In the genomic region with DNA sequence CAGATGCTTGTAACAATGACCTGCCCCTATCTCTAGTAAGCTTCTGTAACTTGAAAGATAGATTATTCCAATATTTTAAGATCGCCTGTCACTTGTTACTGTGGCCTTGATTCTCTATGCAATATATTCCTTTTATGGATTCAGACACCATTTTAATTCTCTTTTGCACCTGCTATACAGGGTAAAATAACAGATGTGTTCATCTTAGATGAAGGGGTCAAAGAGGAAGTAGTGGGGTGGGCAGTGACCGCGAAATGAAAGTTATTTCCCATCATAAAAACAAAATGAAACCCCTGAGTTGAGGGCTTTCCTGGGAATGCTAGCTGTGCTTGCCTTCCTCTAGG, we compare ENCODE assay signal across 9 cellular contexts.
A peak's percentile ranks its signal among the peaks of the same experiment; 100 is the strongest.
DNase-seq lines count a peak whose midpoint lies in the region; ATAC-seq, FAIRE-seq and TF ChIP-seq lines count a peak whose summit lies in the region.
"Had no signal": no experiment of that assay in that cellular context is flagged by ENCODE, and none has a peak within 500 bp of the region (broad histone marks: within the 10 kb centered on the region; RNA-seq: fewer than 3 reads in every experiment).

No MANE protein-coding gene starts in this region.

- peaks cover 0 to 3% of the 10 kb centered on the region in 2 experiments for H3K36me3 ChIP-seq in endothelial cell of umbilical vein (ENCODE audit: control insufficient read depth in 2 of 2, extremely low read depth in 1 of 2, insufficient read depth in 2 of 2, low read length in 2 of 2)
- H3K36me3 ChIP-seq: prostate gland had no signal

- no peaks in the 10 kb centered on the region for H3K9me1 ChIP-seq in endothelial cell of umbilical vein (replicated peaks; ENCODE audit: control insufficient read depth, extremely low read depth, insufficient read depth, low read length)

- peaks cover 22% of the 10 kb centered on the region for H3K4me1 ChIP-seq in endothelial cell of umbilical vein (ENCODE audit: control insufficient read depth, extremely low read depth, insufficient read depth, low read length)
- H3K4me1 ChIP-seq: prostate gland had no signal

- H3K79me2 ChIP-seq in endothelial cell of umbilical vein (ENCODE audit: control insufficient read depth, insufficient read depth, low read length), result no peaks in the 10 kb centered on the region

- DNase-seq in endothelial cell of umbilical vein (ENCODE audit: low read depth, low spot score) (no peak), NCI-H2227 treated with DMSO at 0.1 percent for 48 hours (lab: John Stamatoyannopoulos, UW) (no peak), RWPE1 (ENCODE audit: low spot score) (no peak)

- TF ChIP-seq POLR2A in endothelial cell of umbilical vein (IDR thresholded peaks at IDR 0.05; ENCODE audit: low read depth, low read length), result no peak

- no peak for FAIRE-seq in endothelial cell of umbilical vein (lab: Jason Lieb, UNC)

- CTCF ChIA-PET in endothelial cell of umbilical vein (lab: Charles Lee), result interaction anchor here (1.4 to 1.5 kb wide), 2 partner anchors 15 to 574 kb away, joined by 4 read pairs; no protein-coding TSS in a partner anchor
- CTCF ChIA-PET in RWPE1 (lab: Yijun Ruan, JAX), result no interaction called here

- ATAC-seq in GM18909 (IDR thresholded peaks at IDR 0.05; ENCODE audit: poor library complexity, unreplicated experiment) (peak; percentile 37), GM21576 (IDR thresholded peaks at IDR 0.05; ENCODE audit: unreplicated experiment) (peak; percentile 15), HG03175 (IDR thresholded peaks at IDR 0.05; ENCODE audit: unreplicated experiment) (peak; percentile 30)
- ATAC-seq in activated CD4-positive, CD25-positive, alpha-beta regulatory T cell treated with anti-CD3 and anti-CD28 coated beads, Interleukin-2, amount 50 U/mL, for 24 hours, result no peak
- ATAC-seq: esophagus mucosa had no signal

- BruUV-seq in endothelial cell of umbilical vein (replicated peaks; lab: Mats Ljungman, UMichigan), result no TSS peak

- no peaks in the 10 kb centered on the region for H3K9me3 ChIP-seq in endothelial cell of umbilical vein (replicated peaks; ENCODE audit: control insufficient read depth, insufficient read depth, low read length)
- H3K9me3 ChIP-seq: prostate gland had no signal

- H4K20me1 ChIP-seq in endothelial cell of umbilical vein (replicated peaks; ENCODE audit: control insufficient read depth, extremely low read depth, insufficient read depth, low read length), result no peaks in the 10 kb centered on the region

- TF ChIP-seq CTCF in endothelial cell of umbilical vein (IDR thresholded peaks at IDR 0.05; ENCODE audit: extremely low read depth in 1 of 2, insufficient read depth in 1 of 2, low read depth in 1 of 2, low read length in 2 of 2) (no peak), RWPE1 (conservative IDR thresholded peaks at IDR 0.05; ENCODE audit: low read depth) (no peak)

- dilution Hi-C loops in endothelial cell of umbilical vein (cut with MboI; ENCODE audit: extremely low pct_ligation_motif_present, low sequenced_read_pairs), result no loop called here

- POLR2A ChIA-PET in endothelial cell of umbilical vein (lab: Charles Lee), result no interaction called here
- POLR2A ChIA-PET in RWPE1 (lab: Yijun Ruan, JAX; ENCODE audit: low non-redundant PET), result no interaction called here

- no peak overlapping the region for H3K4me3 ChIP-seq in endothelial cell of umbilical vein (replicated peaks in 1 of 3; ENCODE audit: insufficient read depth in 1 of 3, low read depth in 1 of 3, low read length in 3 of 3)
- H3K4me3 ChIP-seq: prostate gland had no signal

- peak overlapping the region; percentile 60 for H3K4me2 ChIP-seq in endothelial cell of umbilical vein (ENCODE audit: insufficient read depth, low read length)

- peak overlapping the region; percentile 26 for H2AFZ ChIP-seq in endothelial cell of umbilical vein (ENCODE audit: low read depth, low read length)

- H3K27me3 ChIP-seq in endothelial cell of umbilical vein (ENCODE audit: control insufficient read depth in 2 of 2, insufficient read depth in 2 of 2, low read length in 2 of 2), result no peaks in the 10 kb centered on the region

- H3K9ac ChIP-seq in endothelial cell of umbilical vein (replicated peaks; ENCODE audit: extremely low read depth, insufficient read depth, low read length), result no peak overlapping the region

- H3K27ac ChIP-seq in endothelial cell of umbilical vein (ENCODE audit: insufficient read depth, low read depth, low read length), result peak overlapping the region; percentile 65
- no peak overlapping the region for H3K27ac ChIP-seq in RWPE1
- H3K27ac ChIP-seq: prostate gland had no signal

- intact Hi-C loops in endothelial cell of umbilical vein (cut with micrococcal nuclease), result loop anchor here (5.0 kb wide), 2 partner anchors 40 to 145 kb away; no protein-coding TSS in a partner anchor

TF ChIP-seq in endothelial cell of umbilical vein, 7 proteins besides CTCF, POLR2A, EP300 and RAD21:
- TF ChIP-seq MYC (IDR thresholded peaks at IDR 0.05; ENCODE audit: low read depth, low read length), result no peak

Comparison
In these comparisons a context has a peak if more than half of its experiments do, and no peak if none do; other contexts are left out.
1. ATAC-seq: peak in GM18909 (single experiment), GM21576 (single experiment) and HG03175 (single experiment); none in activated CD4-positive, CD25-positive, alpha-beta regulatory T cell treated with anti-CD3 and anti-CD28 coated beads, Interleukin-2, amount 50 U/mL, for 24 hours (0 of 2).